Comparison of ENCODE assay signal across 1 cellular context in genomic region chr1:147242449-147243227, GRCh38.
TF ChIP-seq lines count a peak whose summit lies in the region.

Gene CHD1L (plus strand): TSS chr1:147242684. CDS start chr1:147242704, 20 bp downstream.

TF ChIP-seq in HepG2, 621 proteins besides CTCF, POLR2A, EP300 and RAD21 (continued from another document and continues in another):
- peak; percentile 15; the same call in 1 of the 2 replicates for TF ChIP-seq YEATS2 (CRISPR knock-in tag; IDR thresholded peaks at IDR 0.05; ENCODE audit: borderline replicate concordance)
- TF ChIP-seq NR3C1 (CRISPR knock-in tag; IDR thresholded peaks at IDR 0.05), result no peak
- TF ChIP-seq ZNF816 (CRISPR knock-in tag; IDR thresholded peaks at IDR 0.05; ENCODE audit: borderline replicate concordance), result 0 out of 2 replicates have a peak, but pooled peaks have one; percentile 66
- no peak for TF ChIP-seq RERE (CRISPR knock-in tag; IDR thresholded peaks at IDR 0.05; ENCODE audit: low read depth)
- peak; percentile 32; the same call in 1 of the 2 replicates for TF ChIP-seq KIAA2018 (CRISPR knock-in tag; IDR thresholded peaks at IDR 0.05; ENCODE audit: borderline replicate concordance)
- TF ChIP-seq ZFP41 (CRISPR knock-in tag; IDR thresholded peaks at IDR 0.05; ENCODE audit: borderline replicate concordance), result no peak; the same call in 1 of the 2 replicates
- TF ChIP-seq NFYC (CRISPR knock-in tag; IDR thresholded peaks at IDR 0.05), result no peak
- TF ChIP-seq MTA3 (CRISPR knock-in tag; IDR thresholded peaks at IDR 0.05), result no peak
- peak; percentile 56; the same call in 1 of the 2 replicates for TF ChIP-seq HOMEZ (CRISPR knock-in tag; IDR thresholded peaks at IDR 0.05; ENCODE audit: low read depth)
- no peak for TF ChIP-seq NONO (IDR thresholded peaks at IDR 0.05)
- peak; percentile 94 for TF ChIP-seq NONO (CRISPR knock-in tag; conservative IDR thresholded peaks at IDR 0.05)
- TF ChIP-seq BCL6 (CRISPR knock-in tag; IDR thresholded peaks at IDR 0.05), result peak; percentile 64
- peak; percentile 63 for TF ChIP-seq TFDP2 (CRISPR knock-in tag; IDR thresholded peaks at IDR 0.05)
- peak; percentile 76 for TF ChIP-seq ZBTB43 (CRISPR knock-in tag; conservative IDR thresholded peaks at IDR 0.05)
- TF ChIP-seq ZNF343 (CRISPR knock-in tag; IDR thresholded peaks at IDR 0.05), result no peak
- no peak; the same call in 1 of the 2 replicates for TF ChIP-seq ZNF878 (CRISPR knock-in tag; IDR thresholded peaks at IDR 0.05)
- peak; percentile 88 for TF ChIP-seq ZNF224 (CRISPR knock-in tag; IDR thresholded peaks at IDR 0.05)
- no peak; the same call in 1 of the 2 replicates for TF ChIP-seq EED (CRISPR knock-in tag; IDR thresholded peaks at IDR 0.05)
- no peak for TF ChIP-seq TEAD2 (CRISPR knock-in tag; IDR thresholded peaks at IDR 0.05)
- peak; percentile 99 for TF ChIP-seq ZNF687 (CRISPR knock-in tag; IDR thresholded peaks at IDR 0.05)
- TF ChIP-seq TIGD3 (CRISPR knock-in tag; IDR thresholded peaks at IDR 0.05; ENCODE audit: borderline replicate concordance), result no peak
- no peak for TF ChIP-seq HNRNPUL1 (IDR thresholded peaks at IDR 0.05; ENCODE audit: low read depth, low read length)
- TF ChIP-seq GPBP1L1 (CRISPR knock-in tag; IDR thresholded peaks at IDR 0.05), result no peak
- no peak for TF ChIP-seq CC2D1A (CRISPR knock-in tag; IDR thresholded peaks at IDR 0.05)
- no peak for TF ChIP-seq PBX3 (CRISPR knock-in tag; IDR thresholded peaks at IDR 0.05; ENCODE audit: borderline replicate concordance)
- peak; percentile 87; the same call in 1 of the 2 replicates for TF ChIP-seq ZNF749 (CRISPR knock-in tag; IDR thresholded peaks at IDR 0.05; ENCODE audit: borderline replicate concordance)
